ENCODE assay signal across 8 cellular contexts in the genomic region with DNA sequence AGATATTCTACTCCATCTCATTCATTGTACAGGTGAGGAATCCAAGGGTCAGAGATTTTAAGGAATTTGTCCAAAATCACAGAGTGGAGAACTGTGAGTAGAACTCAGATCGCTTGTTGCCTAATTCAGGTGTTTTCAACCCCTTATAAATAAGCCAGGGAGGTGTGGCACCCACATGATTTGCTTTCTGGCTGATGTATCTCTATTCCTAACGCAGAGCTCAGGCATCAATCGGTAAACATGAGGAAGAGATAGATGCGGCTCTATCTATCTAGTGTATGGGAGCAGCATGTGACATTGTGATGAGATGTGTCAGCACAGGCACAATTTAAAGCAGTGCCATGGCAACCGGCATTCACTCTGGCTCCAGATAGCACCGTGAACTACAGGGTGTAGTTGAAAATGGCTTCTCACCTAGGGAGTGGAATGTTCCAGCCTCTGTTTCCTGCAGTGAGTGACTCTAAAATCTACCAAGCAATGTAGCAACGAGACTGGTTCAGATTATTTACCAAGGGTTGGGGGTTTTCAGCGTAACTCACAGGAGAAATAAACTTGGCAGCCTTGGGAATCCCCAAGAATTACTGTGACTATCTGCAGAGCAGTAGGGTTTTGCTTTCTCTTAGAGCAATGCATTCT. TPM values are rescaled to one million over a fixed set of nuclear protein-coding genes. Genes with fewer than 3 reads are reported as not detected.
DNase-seq lines count a peak whose midpoint lies in the region; ATAC-seq and TF ChIP-seq lines count a peak whose summit lies in the region.

No MANE protein-coding gene starts in this region.

- H3K9me3 Mint-ChIP-seq in activated CD4-positive, alpha-beta T cell treated with anti-CD3 and anti-CD28 coated beads for 36 hours (ENCODE audit: low read depth), result no peaks in the 10 kb centered on the region
- no peaks in the 10 kb centered on the region for H3K9me3 Mint-ChIP-seq in endodermal cell

- no peaks in the 10 kb centered on the region for H3K27me3 ChIP-seq in HUES64 (ENCODE audit: insufficient read depth, low read length)
- H3K27me3 ChIP-seq in endodermal cell (ENCODE audit: control insufficient read depth, insufficient read depth, low read length, poor library complexity, severe bottlenecking), result no peaks in the 10 kb centered on the region
- no peaks in the 10 kb centered on the region for H3K27me3 ChIP-seq in spleen (replicated peaks in 1 of 7)

- 0 out of 2 replicates have a peak, but pooled peaks cover 7% of the 10 kb centered on the region for H3K4me1 ChIP-seq in HUES64 (ENCODE audit: insufficient read depth, low read length)
- H3K4me1 ChIP-seq in endodermal cell (ENCODE audit: control insufficient read depth, insufficient read depth, low read length), result no peaks in the 10 kb centered on the region
- peaks cover 0 to 30% (median 14%) of the 10 kb centered on the region in 6 donors for H3K4me1 ChIP-seq in spleen

- 55% methylated on average over 8 of the region's 8 CpGs for WGBS in HUES64
- 63 to 68% methylated on average over 4 to 8 of the region's 8 CpGs for WGBS in endodermal cell (ENCODE audit: insufficient coverage in 1 of 2, insufficient read length in 1 of 2), 2 experiments
- WGBS in spleen, 5 donors, result 56 to 73% (median 60%) methylated on average over 7 to 8 of the region's 8 CpGs

- H3K4me3 Mint-ChIP-seq in activated CD4-positive, alpha-beta T cell treated with anti-CD3 and anti-CD28 coated beads for 36 hours, result peak overlapping the region; percentile 82
- no peak overlapping the region for H3K4me3 Mint-ChIP-seq in endodermal cell

- H3K9me3 ChIP-seq in HUES64 (ENCODE audit: insufficient read depth, low read depth, low read length) (no peaks in the 10 kb centered on the region), endodermal cell (ENCODE audit: control insufficient read depth, low read length) (no peaks in the 10 kb centered on the region), spleen (no peaks in the 10 kb centered on the region)

- H3K27me3 Mint-ChIP-seq in activated CD4-positive, alpha-beta T cell treated with anti-CD3 and anti-CD28 coated beads for 36 hours, result no peaks in the 10 kb centered on the region
- peaks cover 2% of the 10 kb centered on the region for H3K27me3 Mint-ChIP-seq in endodermal cell (ENCODE audit: insufficient read depth)

- CTCF ChIA-PET in activated CD4-positive, alpha-beta T cell treated with anti-CD3 and anti-CD28 coated beads for 36 hours (lab: Charles Lee), result interaction anchor here (0.9 to 1.5 kb wide), 4 partner anchors 19 to 84 kb away, joined by 3 to 11 read pairs (median 5); no protein-coding TSS in a partner anchor

- H3K4me3 ChIP-seq in HUES64 (ENCODE audit: low read length) (no peak overlapping the region), endodermal cell (ENCODE audit: low read length) (peak overlapping the region; percentile 57), spleen (peak overlapping the region; percentile 5 to 65 (median 26))

- peak; percentile 43 for DNase-seq in GM10266 (ENCODE audit: extremely low spot score)
- DNase-seq in activated CD4-positive, alpha-beta T cell treated with anti-CD3 and anti-CD28 coated beads for 36 hours, result peak; percentile 77
- DNase-seq in endodermal cell, result peak; percentile 84
- DNase-seq in spleen, result no peak
- DNase-seq in SIG-M5 (lab: John Stamatoyannopoulos, UW), result no peak
- DNase-seq in GM19240 (ENCODE audit: insufficient read length, low spot score), result no peak

- peak overlapping the region; percentile 94 for H3K27ac Mint-ChIP-seq in activated CD4-positive, alpha-beta T cell treated with anti-CD3 and anti-CD28 coated beads for 36 hours
- peak overlapping the region; percentile 55 for H3K27ac Mint-ChIP-seq in endodermal cell

- H3K36me3 Mint-ChIP-seq in activated CD4-positive, alpha-beta T cell treated with anti-CD3 and anti-CD28 coated beads for 36 hours (ENCODE audit: low read depth), result peaks cover 19% of the 10 kb centered on the region
- no peaks in the 10 kb centered on the region for H3K36me3 Mint-ChIP-seq in endodermal cell (ENCODE audit: low read depth)

- H3K4me1 Mint-ChIP-seq in activated CD4-positive, alpha-beta T cell treated with anti-CD3 and anti-CD28 coated beads for 36 hours, result peaks cover 54% of the 10 kb centered on the region
- H3K4me1 Mint-ChIP-seq in endodermal cell, result peaks cover 15% of the 10 kb centered on the region

- POLR2A ChIA-PET in activated CD4-positive, alpha-beta T cell treated with anti-CD3 and anti-CD28 coated beads for 36 hours (lab: Charles Lee), result interaction anchor here (0.8 to 1.3 kb wide), 6 partner anchors 52 to 358 kb away, joined by 3 to 17 read pairs (median 4); a partner anchor contains a TSS

- H3K9ac ChIP-seq in HUES64 (ENCODE audit: low read depth, low read length) (no peak overlapping the region), endodermal cell (ENCODE audit: extremely low read depth, low read length, poor library complexity, severe bottlenecking) (peak overlapping the region; percentile 16)

- H3K27ac ChIP-seq in HUES64 (ENCODE audit: low read depth, low read length) (0 out of 2 replicates have a peak overlapping the region, but pooled peaks have one; percentile 11), endodermal cell (ENCODE audit: low read depth, low read length) (no peak overlapping the region), spleen (peak overlapping the region in 7 of 8 donors; percentile 7 to 83 (median 67))

- peak; percentile 48 for ATAC-seq in GM21576 (IDR thresholded peaks at IDR 0.05; ENCODE audit: unreplicated experiment)
- ATAC-seq in activated CD4-positive, alpha-beta T cell treated with anti-CD3 and anti-CD28 coated beads for 36 hours, result peak; percentile 84

- intact Hi-C loops in activated CD4-positive, alpha-beta T cell treated with anti-CD3 and anti-CD28 coated beads for 36 hours (cut with DNase I, micrococcal nuclease), result loop anchor here (1.0 to 5.0 kb wide), 9 partner anchors 10 to 1475 kb away; a partner anchor contains a TSS
- intact Hi-C loops in spleen (cut with DNase I; ENCODE audit: low total_unique reads), result loop anchor here (5.0 kb wide), 1 partner anchor 50 kb away; no protein-coding TSS in a partner anchor

- TF ChIP-seq CTCF in GM10266 (IDR thresholded peaks at IDR 0.05; ENCODE audit: control insufficient read depth, insufficient read depth, low read depth, missing control alignments) (no peak), endodermal cell (conservative IDR thresholded peaks at IDR 0.05) (no peak), spleen (IDR thresholded peaks at IDR 0.05 in 8 of 11, conservative IDR thresholded peaks at IDR 0.05 in 3 of 11) (no peak)

- H3K36me3 ChIP-seq in HUES64 (ENCODE audit: insufficient read depth, low read length), result no peaks in the 10 kb centered on the region
- no peaks in the 10 kb centered on the region for H3K36me3 ChIP-seq in endodermal cell (ENCODE audit: control insufficient read depth, insufficient read depth, low read length)
- H3K36me3 ChIP-seq in spleen, result no peaks in the 10 kb centered on the region

- TF ChIP-seq POLR2A in spleen (IDR thresholded peaks at IDR 0.05), result no peak

RNA-seq across cellular contexts. Expression of a gene that starts 53.4 kb away (rescaled TPM):
- 254 TPM for polyA plus RNA-seq in HUES64 (2013, experiment 1 of 2)
- polyA plus RNA-seq in HUES64 (2013, experiment 2 of 2), result 278 TPM
- total RNA-seq in activated CD4-positive, alpha-beta T cell treated with anti-CD3 and anti-CD28 coated beads for 36 hours, result 100 to 1,000 TPM; 418 to 458 TPM
- total RNA-seq in endodermal cell, result 100 to 1,000 TPM; 230 to 288 TPM
- 195 TPM for polyA plus RNA-seq in endodermal cell (2013, experiment 1 of 2)
- polyA plus RNA-seq in endodermal cell (2013, experiment 2 of 2), result 208 TPM
- 100 to 1,000 TPM; 166 to 262 (median 199) TPM for total RNA-seq in spleen
- polyA plus RNA-seq in spleen, result 100 to 1,000 TPM; 157 to 252 (median 231) TPM

Comparison
In these comparisons a context has a peak if more than half of its experiments do, and no peak if none do; other contexts are left out.
1. DNase-seq: peak in GM10266 (single experiment), activated CD4-positive, alpha-beta T cell treated with anti-CD3 and anti-CD28 coated beads for 36 hours (single experiment) and endodermal cell (single experiment); none in spleen (single experiment), SIG-M5 (single experiment) and GM19240 (single experiment).